In genomic region chr9:33329117-33329563, GRCh38 we compare ENCODE assay signal across 10 cellular contexts.
DNase-seq lines count a peak whose midpoint lies in the region; ATAC-seq and TF ChIP-seq lines count a peak whose summit lies in the region.
"Had no signal": no experiment of that assay in that cellular context is flagged by ENCODE, and none has a peak within 500 bp of the region (broad histone marks: within the 10 kb centered on the region; RNA-seq: fewer than 3 reads in every experiment).

No MANE protein-coding gene starts in this region.

- TF ChIP-seq CTCF in foreskin fibroblast (IDR thresholded peaks at IDR 0.05; ENCODE audit: low read depth, low read length), result no peak
- no peak for TF ChIP-seq CTCF in retinal pigment epithelial cell (conservative IDR thresholded peaks at IDR 0.05; ENCODE audit: low read depth, low read length)

- DNase-seq in GM03348 (ENCODE audit: low spot score), result peak; percentile 69
- peak; percentile 91 for DNase-seq in foreskin fibroblast
- peak; percentile 99 for DNase-seq in retinal pigment epithelial cell (ENCODE audit: low read depth)
- DNase-seq in NCI-H2107 (lab: John Stamatoyannopoulos, UW), result no peak
- DNase-seq in germinal center (ENCODE audit: low spot score), result no peak
- DNase-seq in inferior parietal cortex (ENCODE audit: extremely low spot score), result no peak
- DNase-seq: naive B cell, RPMI8226 had no signal

- H3K4me3 ChIP-seq in foreskin fibroblast (ENCODE audit: low read depth in 1 of 2, low read length in 2 of 2), result no peak overlapping the region
- no peak overlapping the region for H3K4me3 ChIP-seq in retinal pigment epithelial cell (ENCODE audit: low read length)

- ATAC-seq in SK-N-SH treated with all-trans-retinoic acid at 6 μM for 48 hours, result peak; percentile 92
- no peak for ATAC-seq in GM18520 (IDR thresholded peaks at IDR 0.05; ENCODE audit: unreplicated experiment)

TF ChIP-seq in SK-N-SH treated with all-trans-retinoic acid at 6 μM for 48 hours, 23 proteins besides CTCF, POLR2A, EP300 and RAD21:
- peak; percentile 57 for TF ChIP-seq SNAI2 (CRISPR knock-in tag; IDR thresholded peaks at IDR 0.05)
- peak; percentile 84 for TF ChIP-seq ISL1 (CRISPR knock-in tag; IDR thresholded peaks at IDR 0.05)
- no peak for TF ChIP-seq ZNF565 (CRISPR knock-in tag; conservative IDR thresholded peaks at IDR 0.05; ENCODE audit: low read depth)

Comparison
In these comparisons a context has a peak if more than half of its experiments do, and no peak if none do; other contexts are left out.
1. DNase-seq: peak in GM03348 (single experiment), foreskin fibroblast (2 of 2) and retinal pigment epithelial cell (single experiment); none in NCI-H2107 (single experiment), germinal center (single experiment) and inferior parietal cortex (single experiment).